ENCODE assay signal across 25 cellular contexts in genomic region chr6:105578308-105578707, GRCh38.
"Had no signal": no experiment of that assay in that cellular context is flagged by ENCODE, and none has a peak within 500 bp of the region (broad histone marks: within the 10 kb centered on the region; RNA-seq: fewer than 3 reads in every experiment).

No MANE protein-coding gene starts in this region.

- H3K27ac ChIP-seq: brain microvascular endothelial cell, coronary artery, dorsolateral prefrontal cortex, foreskin keratinocyte, gastrocnemius medialis, heart left ventricle, WERI-Rb-1 had no signal

- ATAC-seq: activated T-cell treated with anti-CD3 and anti-CD28 coated beads, Interleukin-2, amount 50 U/mL, for 4 hours; esophagus mucosa; foreskin keratinocyte; gastrocnemius medialis; heart left ventricle had no signal

- H3K4me1 Mint-ChIP-seq: activated B cell treated with CpG ODN at 0.5 μM for 24 hours; activated naive CD4-positive, alpha-beta T cell treated with anti-CD3 and anti-CD28 coated beads, Interleukin-2, amount 50 U/mL, for 24 hours; central memory CD8-positive, alpha-beta T cell; endodermal cell had no signal

- H3K4me3 ChIP-seq: coronary artery, dorsolateral prefrontal cortex, gastrocnemius medialis, heart left ventricle had no signal

- H3K27me3 ChIP-seq: brain microvascular endothelial cell, dorsolateral prefrontal cortex, foreskin keratinocyte, gastrocnemius medialis, heart left ventricle had no signal

- DNase-seq: activated B cell treated with CpG ODN at 0.5 μM for 24 hours; activated CD4-positive, alpha-beta memory T cell treated with anti-CD3 and anti-CD28 coated beads, Interleukin-2, amount 10 ng/mL, durations not matched to agents 7 days and 5 days; activated CD4-positive, alpha-beta T cell treated with anti-CD3 and anti-CD28 coated beads for 48 hours; activated effector memory CD4-positive, alpha-beta T cell treated with anti-CD3 and anti-CD28 coated beads, Interleukin-2, amount 50 U/mL, for 16 hours; activated naive CD4-positive, alpha-beta T cell treated with anti-CD3 and anti-CD28 coated beads for 36 hours; activated naive CD8-positive, alpha-beta T cell treated with anti-CD3 and anti-CD28 coated beads, Interleukin-2, amount 10 ng/mL, durations not matched to agents 7 days and 5 days; activated T-cell treated with anti-CD3 and anti-CD28 coated beads, Interleukin-2, amount 50 U/mL, for 4 hours; amniotic stem cell; anterior cingulate cortex; brain microvascular endothelial cell; dorsolateral prefrontal cortex; effector memory CD4-positive, alpha-beta T cell; endodermal cell; foreskin keratinocyte; gastrocnemius medialis; glutamatergic neuron; heart left ventricle; T1000; WERI-Rb-1 had no signal

- H3K4me1 ChIP-seq: gastrocnemius medialis, heart left ventricle had no signal

- H3K36me3 ChIP-seq: brain microvascular endothelial cell, gastrocnemius medialis, heart left ventricle, WERI-Rb-1 had no signal

- H3K27ac Mint-ChIP-seq: activated B cell treated with CpG ODN at 0.5 μM for 24 hours; activated CD4-positive, alpha-beta memory T cell treated with anti-CD3 and anti-CD28 coated beads, Interleukin-2, amount 10 ng/mL, durations not matched to agents 7 days and 5 days; activated naive CD4-positive, alpha-beta T cell treated with anti-CD3 and anti-CD28 coated beads for 36 hours; activated naive CD4-positive, alpha-beta T cell treated with anti-CD3 and anti-CD28 coated beads, Interleukin-2, amount 50 U/mL, for 24 hours; activated naive CD8-positive, alpha-beta T cell treated with anti-CD3 and anti-CD28 coated beads, Interleukin-2, amount 10 ng/mL, durations not matched to agents 7 days and 5 days; activated T-helper 2 cell treated with anti-CD3 and anti-CD28 coated beads, Interferon-gamma antibody, Interleukin-2, Interleukin-4, amounts not matched to agents 10 μg/mL and 5 μg/mL and 100 μg/mL, durations not matched to agents 14 hours and 24 hours and 36 hours; dendritic cell treated with granulocyte-macrophage colony-stimulating factor and Interleukin-4, amounts not matched to agents 40 ng/mL and 50 ng/mL, for 4 days; endodermal cell had no signal

- H3K4me3 Mint-ChIP-seq: activated B cell treated with CpG ODN at 0.5 μM for 24 hours; activated CD4-positive, alpha-beta memory T cell treated with anti-CD3 and anti-CD28 coated beads, Interleukin-2, amount 10 ng/mL, durations not matched to agents 7 days and 5 days; activated naive CD4-positive, alpha-beta T cell treated with anti-CD3 and anti-CD28 coated beads for 36 hours; activated naive CD4-positive, alpha-beta T cell treated with anti-CD3 and anti-CD28 coated beads, Interleukin-2, amount 50 U/mL, for 24 hours; activated naive CD8-positive, alpha-beta T cell treated with anti-CD3 and anti-CD28 coated beads, Interleukin-2, amount 10 ng/mL, durations not matched to agents 7 days and 5 days; activated T-cell treated with anti-CD3 and anti-CD28 coated beads, Interleukin-2, amount 50 U/mL, for 4 hours; central memory CD8-positive, alpha-beta T cell; dendritic cell treated with granulocyte-macrophage colony-stimulating factor and Interleukin-4, amounts not matched to agents 40 ng/mL and 50 ng/mL, for 4 days; endodermal cell had no signal

- H3K36me3 Mint-ChIP-seq: activated naive CD4-positive, alpha-beta T cell treated with anti-CD3 and anti-CD28 coated beads, Interleukin-2, amount 50 U/mL, for 24 hours; activated naive CD8-positive, alpha-beta T cell treated with anti-CD3 and anti-CD28 coated beads, Interleukin-2, amount 10 ng/mL, durations not matched to agents 7 days and 5 days had no signal

- H3K27me3 Mint-ChIP-seq: central memory CD8-positive, alpha-beta T cell had no signal

- H3K9me3 ChIP-seq: gastrocnemius medialis, heart left ventricle had no signal

- H3K9me3 Mint-ChIP-seq: activated B cell treated with CpG ODN at 0.5 μM for 24 hours; activated naive CD4-positive, alpha-beta T cell treated with anti-CD3 and anti-CD28 coated beads for 36 hours; activated naive CD4-positive, alpha-beta T cell treated with anti-CD3 and anti-CD28 coated beads, Interleukin-2, amount 50 U/mL, for 24 hours; activated T-cell treated with anti-CD3 and anti-CD28 coated beads, Interleukin-2, amount 50 U/mL, for 4 hours; central memory CD8-positive, alpha-beta T cell; endodermal cell had no signal
